8 cellular contexts compared by ENCODE assay signal in genomic region chr5:40796487-40796889, GRCh38. TPM values are rescaled to one million over a fixed set of nuclear protein-coding genes. Genes with fewer than 3 reads are reported as not detected.
A peak's percentile ranks its signal among the peaks of the same experiment; 100 is the strongest.
DNase-seq lines count a peak whose midpoint lies in the region; ATAC-seq and TF ChIP-seq lines count a peak whose summit lies in the region.

No MANE protein-coding gene starts in this region.

- no peaks in the 10 kb centered on the region for H3K36me3 ChIP-seq in BJ (ENCODE audit: control insufficient read depth, insufficient read depth, low read length)

- H3K27ac Mint-ChIP-seq in natural killer cell, result peak overlapping the region; percentile 89 to 95

- DNase-seq in BJ (ENCODE audit: low read depth) (no peak), LNCaP clone FGC (ENCODE audit: low read depth) (peak; percentile 85), choroid plexus epithelial cell (ENCODE audit: low read depth) (peak; percentile 68), natural killer cell (no peak), NCI-H2081 treated with DMSO at 0.1 percent for 48 hours (lab: John Stamatoyannopoulos, UW) (no peak), DMS79 treated with DMSO at 0.1 percent for 48 hours (lab: John Stamatoyannopoulos, UW) (no peak)

- TF ChIP-seq CTCF in BJ (IDR thresholded peaks at IDR 0.05; ENCODE audit: insufficient read depth, low read depth, low read length) (no peak), LNCaP clone FGC (IDR thresholded peaks at IDR 0.05; ENCODE audit: control insufficient read depth, extremely low read depth, insufficient read depth) (no peak), choroid plexus epithelial cell (conservative IDR thresholded peaks at IDR 0.05; ENCODE audit: low read depth, low read length) (no peak), natural killer cell (IDR thresholded peaks at IDR 0.05) (no peak)

- intact Hi-C loops in natural killer cell (cut with micrococcal nuclease), result no loop called here

- peaks cover 46 to 47% of the 10 kb centered on the region in 2 donors for H3K4me1 Mint-ChIP-seq in natural killer cell

- POLR2A ChIA-PET in BJ (lab: Charles Lee), result no interaction called here

- H3K4me3 ChIP-seq in BJ (ENCODE audit: low read depth, low read length), result peak overlapping the region; percentile 67
- peak overlapping the region; percentile 69 for H3K4me3 ChIP-seq in LNCaP clone FGC (ENCODE audit: low read depth, low read length)
- H3K4me3 ChIP-seq in choroid plexus epithelial cell (ENCODE audit: low read depth, low read length), result peak overlapping the region; percentile 94

- no peaks in the 10 kb centered on the region for H3K27me3 ChIP-seq in BJ (ENCODE audit: control insufficient read depth, insufficient read depth, low read length)

- H3K9me3 Mint-ChIP-seq in natural killer cell, result no peaks in the 10 kb centered on the region

- H3K36me3 Mint-ChIP-seq in natural killer cell, result no peaks in the 10 kb centered on the region

- peaks cover 0 to under 1% of the 10 kb centered on the region in 2 donors for H3K27me3 Mint-ChIP-seq in natural killer cell (ENCODE audit: low read depth in 2 of 2)

- H3K4me3 Mint-ChIP-seq in natural killer cell, result peak overlapping the region; percentile 92

- no peak for ATAC-seq in natural killer cell
- no peak for ATAC-seq in GM19324 (IDR thresholded peaks at IDR 0.05; ENCODE audit: low FRiP score, unreplicated experiment)
- no peak for ATAC-seq in HG02763 (IDR thresholded peaks at IDR 0.05; ENCODE audit: unreplicated experiment)

- CTCF ChIA-PET in BJ (lab: Yijun Ruan, JAX), result interaction anchor here (0.7 to 1.3 kb wide), 2 partner anchors 9 to 108 kb away, joined by 3 to 4 read pairs; no protein-coding TSS in a partner anchor

RNA-seq across cellular contexts. Expression of gene PRKAA1, which starts 1.7 kb away (rescaled TPM):
- 28.9 and 59.8 TPM in 2 replicates for polyA plus RNA-seq in BJ (2011; rRNA removed)
- polyA minus RNA-seq in BJ (2011; rRNA and poly(A)+ RNA removed), result 16.0 and 19.3 TPM in 2 replicates
- total RNA-seq in natural killer cell, result 100 to 1,000 TPM; 120 to 165 (median 122) TPM

RNA-seq across cellular contexts. Expression of gene RPL37, which starts 38.5 kb away (rescaled TPM):
- 1,752 and 4,569 TPM in 2 replicates for polyA plus RNA-seq in BJ (2011; rRNA removed)
- polyA minus RNA-seq in BJ (2011; rRNA and poly(A)+ RNA removed), result 264 and 434 TPM in 2 replicates
- total RNA-seq in natural killer cell, result 1,000 to 10,000 TPM in 2 of 3 donors, 100 to 1,000 TPM in 1; 961 to 1,288 (median 1,179) TPM

RNA-seq across cellular contexts. Expression of gene TTC33, which starts 40.7 kb away (rescaled TPM):
- 2.8 and 7.4 TPM in 2 replicates for polyA plus RNA-seq in BJ (2011; rRNA removed)
- 3.0 and 3.1 TPM in 2 replicates for polyA minus RNA-seq in BJ (2011; rRNA and poly(A)+ RNA removed)
- total RNA-seq in natural killer cell, result 10 to 100 TPM in 2 of 3 donors, 1 to 10 TPM in 1; 7.3 to 11.4 (median 10.0) TPM

RNA-seq across cellular contexts. Expression of gene CARD6, which starts 44.7 kb away (rescaled TPM):
- 0.63 and 0.77 TPM in 2 replicates for polyA plus RNA-seq in BJ (2011; rRNA removed)
- 0.52 and 0.62 TPM in 2 replicates for polyA minus RNA-seq in BJ (2011; rRNA and poly(A)+ RNA removed)
- 1 to 10 TPM; 3.4 to 5.2 (median 3.9) TPM for total RNA-seq in natural killer cell

Comparison
In these comparisons a context has a peak if more than half of its experiments do, and no peak if none do; other contexts are left out.
1. DNase-seq: peak in LNCaP clone FGC (single experiment) and choroid plexus epithelial cell (single experiment); none in BJ (single experiment), natural killer cell (single experiment), NCI-H2081 treated with DMSO at 0.1 percent for 48 hours (single experiment) and DMS79 treated with DMSO at 0.1 percent for 48 hours (single experiment).
2. Peak in every context shown above with its lines, with median percentiles within 50 percentile points of each other: H3K4me3 ChIP-seq.